Comparison of ENCODE assay signal across 2 cellular contexts in genomic region chr19:57701625-57702024, GRCh38.
TF ChIP-seq lines count a peak whose summit lies in the region.

No MANE protein-coding gene starts in this region.

TF ChIP-seq in HEK293, 187 proteins besides CTCF, POLR2A, EP300 and RAD21:
- no peak for TF ChIP-seq SALL2 (tag by site-specific recombination; IDR thresholded peaks at IDR 0.05; ENCODE audit: borderline replicate concordance)
- TF ChIP-seq SETDB1 (IDR thresholded peaks at IDR 0.05; ENCODE audit: insufficient read length, low read length) = peak; percentile 76

TF ChIP-seq in GM12878, 131 proteins besides CTCF, POLR2A, EP300 and RAD21:
- no peak for TF ChIP-seq SMAD1 (IDR thresholded peaks at IDR 0.05; ENCODE audit: low read depth, partially characterized antibody)
- 0 out of 2 replicates have a peak, but pooled peaks have one; percentile 44 for TF ChIP-seq CBX5 (IDR thresholded peaks at IDR 0.05; ENCODE audit: low read depth)
- TF ChIP-seq SMC3 (IDR thresholded peaks at IDR 0.05; ENCODE audit: borderline replicate concordance, low read length) = no peak
- TF ChIP-seq USF2 (IDR thresholded peaks at IDR 0.05; ENCODE audit: borderline replicate concordance, low read depth, low read length) = no peak
